20 cellular contexts compared by ENCODE assay signal in genomic region chrX:15087747-15088146, GRCh38.
DNase-seq lines count a peak whose midpoint lies in the region; ATAC-seq, FAIRE-seq and TF ChIP-seq lines count a peak whose summit lies in the region.
"Had no signal": no experiment of that assay in that cellular context is flagged by ENCODE, and none has a peak within 500 bp of the region (broad histone marks: within the 10 kb centered on the region; RNA-seq: fewer than 3 reads in every experiment).

No MANE protein-coding gene starts in this region.

- no peaks in the 10 kb centered on the region for H3K36me3 Mint-ChIP-seq in stimulated activated effector memory CD8-positive, alpha-beta T cell treated with anti-CD3 and anti-CD28 coated beads, Interleukin-12 subunit alpha, Interleukin-12 subunit beta, amount 100 ng/mL, for 72 hours
- H3K36me3 Mint-ChIP-seq in endothelial cell (ENCODE audit: low read depth, unreplicated experiment), result no peaks in the 10 kb centered on the region
- H3K36me3 Mint-ChIP-seq: CD14-positive monocyte; CD8-positive, alpha-beta T cell had no signal

- H3K27me3 Mint-ChIP-seq in endothelial cell (ENCODE audit: unreplicated experiment), result no peaks in the 10 kb centered on the region

- ATAC-seq in HepG2, result no peak
- no peak for ATAC-seq in right lobe of liver
- ATAC-seq in stimulated activated effector memory CD8-positive, alpha-beta T cell treated with anti-CD3 and anti-CD28 coated beads, Interleukin-12 subunit alpha, Interleukin-12 subunit beta, amount 100 ng/mL, for 72 hours, result no peak
- ATAC-seq: CD8-positive, alpha-beta T cell had no signal

- H3K27ac ChIP-seq in HepG2 (ENCODE audit: extremely low read length, insufficient read depth, low read length) (no peak overlapping the region), right lobe of liver (no peak overlapping the region), hepatocyte (no peak overlapping the region)
- H3K27ac ChIP-seq: 22Rv1 had no signal

- H3K4me1 Mint-ChIP-seq in stimulated activated effector memory CD8-positive, alpha-beta T cell treated with anti-CD3 and anti-CD28 coated beads, Interleukin-12 subunit alpha, Interleukin-12 subunit beta, amount 100 ng/mL, for 72 hours, result no peaks in the 10 kb centered on the region
- H3K4me1 Mint-ChIP-seq in endothelial cell (ENCODE audit: unreplicated experiment), result no peaks in the 10 kb centered on the region
- H3K4me1 Mint-ChIP-seq: CD14-positive monocyte had no signal

- intact Hi-C loops in HepG2 (cut with micrococcal nuclease; ENCODE audit: unreplicated experiment) (no loop called here), right lobe of liver (cut with DNase I) (no loop called here)

- in situ Hi-C loops in HepG2 (cut with HindIII; ENCODE audit: extremely low pct_ligation_motif_present, low pct_unique_long_range_greater_than_20kb), result no loop called here

- no peak overlapping the region for H3K4me3 ChIP-seq in HepG2 (replicated peaks in 1 of 3; ENCODE audit: insufficient read depth in 1 of 3, low read depth in 2 of 3, low read length in 3 of 3)
- H3K4me3 ChIP-seq in right lobe of liver, result no peak overlapping the region
- H3K4me3 ChIP-seq in hepatocyte, result no peak overlapping the region
- no peak overlapping the region for H3K4me3 ChIP-seq in foreskin fibroblast (ENCODE audit: low read depth in 1 of 2, low read length in 2 of 2)
- H3K4me3 ChIP-seq: HAP-1 had no signal

- H3K79me2 ChIP-seq in HepG2 (ENCODE audit: insufficient read depth, low read length), result no peaks in the 10 kb centered on the region
- H3K79me2 ChIP-seq in hepatocyte, result no peaks in the 10 kb centered on the region

- TF ChIP-seq POLR2A in HepG2 (IDR thresholded peaks at IDR 0.05; ENCODE audit: insufficient read depth in 1 of 2, low read depth in 2 of 2, low read length in 2 of 2), result no peak
- TF ChIP-seq POLR2A in right lobe of liver (IDR thresholded peaks at IDR 0.05), result no peak

- POLR2A ChIA-PET in HepG2 (lab: Yijun Ruan, JAX), result no interaction called here

- no peak for TF ChIP-seq CTCF in HepG2 (CRISPR knock-in tag; IDR thresholded peaks at IDR 0.05)
- no peak for TF ChIP-seq CTCF in right lobe of liver (IDR thresholded peaks at IDR 0.05)
- TF ChIP-seq CTCF in hepatocyte (IDR thresholded peaks at IDR 0.05; ENCODE audit: poor library complexity), result no peak
- no peak for TF ChIP-seq CTCF in endothelial cell (IDR thresholded peaks at IDR 0.05; ENCODE audit: unreplicated experiment)
- no peak for TF ChIP-seq CTCF in foreskin fibroblast (IDR thresholded peaks at IDR 0.05; ENCODE audit: low read depth, low read length)

- BruUV-seq in HepG2 (replicated peaks; lab: Mats Ljungman, UMichigan), result no TSS peak

- TF ChIP-seq RAD21 in HepG2 (CRISPR knock-in tag; IDR thresholded peaks at IDR 0.05), result no peak

- peak; percentile 2 for DNase-seq in DMS53 (lab: John Stamatoyannopoulos, UW)
- DNase-seq in DMS53 treated with DMSO at 0.1 percent for 48 hours (lab: John Stamatoyannopoulos, UW; ENCODE audit: unreplicated experiment), result no peak
- peak; percentile 5 for DNase-seq in HepG2 (ENCODE audit: low spot score)
- DNase-seq in right lobe of liver, result no peak
- DNase-seq in hepatocyte (ENCODE audit: low spot score), result peak; percentile 5
- no peak for DNase-seq in stimulated activated effector memory CD8-positive, alpha-beta T cell treated with anti-CD3 and anti-CD28 coated beads, Interleukin-12 subunit alpha, Interleukin-12 subunit beta, amount 100 ng/mL, for 72 hours (ENCODE audit: low spot score in 2 of 2)
- DNase-seq in endothelial cell (ENCODE audit: low spot score), result no peak
- DNase-seq in foreskin fibroblast, result no peak
- DNase-seq: CD8-positive, alpha-beta T cell; COR-L47; DMS 273 treated with DMSO at 0.1 percent for 48 hours; DMS79 treated with DMSO at 0.1 percent for 48 hours; EL; GOT3 had no signal

- peak; percentile 23 for FAIRE-seq in HepG2 (lab: Jason Lieb, UNC)
- FAIRE-seq: G401.6, GM12891, HTR-8/SVneo had no signal

- no peak overlapping the region for H3K9ac ChIP-seq in HepG2 (ENCODE audit: insufficient read depth, low read depth, low read length)

- TF ChIP-seq EP300 in HepG2 (IDR thresholded peaks at IDR 0.05; ENCODE audit: low read depth in 2 of 2, low read length in 2 of 2) (no peak), HepG2 (CRISPR knock-in tag; IDR thresholded peaks at IDR 0.05; ENCODE audit: borderline replicate concordance) (no peak)

- WGBS in HepG2 (ENCODE audit: low lambda C conversion rate), result 2% methylated on average over 5 of the region's 5 CpGs
- WGBS in right lobe of liver (ENCODE audit: insufficient coverage, low coverage, low lambda C conversion rate, missing lambda C conversion rate), result 39% methylated on average over 5 of the region's 5 CpGs
- 62% methylated on average over 5 of the region's 5 CpGs for WGBS in hepatocyte (ENCODE audit: low lambda C conversion rate, missing lambda C conversion rate)

- no peak overlapping the region for H2AFZ ChIP-seq in HepG2 (ENCODE audit: low read length)
- H2AFZ ChIP-seq in hepatocyte, result no peak overlapping the region

- CTCF ChIA-PET in HepG2 (lab: Yijun Ruan, JAX; ENCODE audit: low intra/inter-chr PET ratio, low total read pairs), result no interaction called here

- H3K27me3 ChIP-seq in HepG2 (ENCODE audit: control insufficient read depth in 1 of 2, insufficient read depth in 2 of 2, low read length in 2 of 2), result no peaks in the 10 kb centered on the region
- no peaks in the 10 kb centered on the region for H3K27me3 ChIP-seq in right lobe of liver
- no peaks in the 10 kb centered on the region for H3K27me3 ChIP-seq in hepatocyte

- H3K9me3 ChIP-seq in HepG2 (ENCODE audit: low read length) (no peaks in the 10 kb centered on the region), right lobe of liver (no peaks in the 10 kb centered on the region), hepatocyte (ENCODE audit: low read depth) (no peaks in the 10 kb centered on the region)
- H3K9me3 ChIP-seq: HAP-1 had no signal

- H3K27ac Mint-ChIP-seq in stimulated activated effector memory CD8-positive, alpha-beta T cell treated with anti-CD3 and anti-CD28 coated beads, Interleukin-12 subunit alpha, Interleukin-12 subunit beta, amount 100 ng/mL, for 72 hours, result no peak overlapping the region
- H3K27ac Mint-ChIP-seq in endothelial cell (ENCODE audit: unreplicated experiment), result no peak overlapping the region
- H3K27ac Mint-ChIP-seq: CD14-positive monocyte; CD8-positive, alpha-beta T cell had no signal

- no peak overlapping the region for H3K4me3 Mint-ChIP-seq in stimulated activated effector memory CD8-positive, alpha-beta T cell treated with anti-CD3 and anti-CD28 coated beads, Interleukin-12 subunit alpha, Interleukin-12 subunit beta, amount 100 ng/mL, for 72 hours
- no peak overlapping the region for H3K4me3 Mint-ChIP-seq in endothelial cell (ENCODE audit: unreplicated experiment)
- H3K4me3 Mint-ChIP-seq: CD14-positive monocyte; CD8-positive, alpha-beta T cell had no signal

- H3K36me3 ChIP-seq in HepG2 (replicated peaks in 1 of 2; ENCODE audit: control insufficient read depth in 1 of 2, insufficient read depth in 2 of 2, low read length in 2 of 2) (no peaks in the 10 kb centered on the region), right lobe of liver (no peaks in the 10 kb centered on the region), hepatocyte (replicated peaks; ENCODE audit: insufficient read depth, low read depth) (no peaks in the 10 kb centered on the region)
- H3K36me3 ChIP-seq: HAP-1 had no signal

- H3K4me1 ChIP-seq in HepG2 (ENCODE audit: insufficient read depth, low read length) (peaks cover 15% of the 10 kb centered on the region; the same call in 1 of the 2 replicates), right lobe of liver (no peaks in the 10 kb centered on the region), hepatocyte (ENCODE audit: insufficient read depth) (no peaks in the 10 kb centered on the region)
- H3K4me1 ChIP-seq: HAP-1 had no signal

- no peaks in the 10 kb centered on the region for H4K20me1 ChIP-seq in HepG2 (ENCODE audit: insufficient read depth, low read length)
- no peaks in the 10 kb centered on the region for H4K20me1 ChIP-seq in hepatocyte (ENCODE audit: insufficient read depth, poor library complexity, severe bottlenecking)

- H3K9me3 Mint-ChIP-seq in stimulated activated effector memory CD8-positive, alpha-beta T cell treated with anti-CD3 and anti-CD28 coated beads, Interleukin-12 subunit alpha, Interleukin-12 subunit beta, amount 100 ng/mL, for 72 hours, result no peaks in the 10 kb centered on the region
- no peaks in the 10 kb centered on the region for H3K9me3 Mint-ChIP-seq in endothelial cell (ENCODE audit: unreplicated experiment)
- H3K9me3 Mint-ChIP-seq: CD8-positive, alpha-beta T cell had no signal

- 0 out of 2 replicates have a peak overlapping the region, but pooled peaks have one; percentile 7 for H3K4me2 ChIP-seq in HepG2 (ENCODE audit: low read depth, low read length)
- no peak overlapping the region for H3K4me2 ChIP-seq in hepatocyte

- H3K9me2 ChIP-seq in hepatocyte (replicated peaks; ENCODE audit: insufficient read depth), result no peaks in the 10 kb centered on the region

TF ChIP-seq in HepG2, 621 proteins besides CTCF, POLR2A, EP300 and RAD21 (continues in another document):
- peak; percentile 38; the same call in 1 of the 2 replicates for TF ChIP-seq GATA4 (IDR thresholded peaks at IDR 0.05; ENCODE audit: borderline replicate concordance, low read depth)
- TF ChIP-seq TFAP4 (IDR thresholded peaks at IDR 0.05; ENCODE audit: borderline replicate concordance, low read depth), result peak; percentile 79
- peak; percentile 55; the same call in 1 of the 2 replicates for TF ChIP-seq TCF7 (IDR thresholded peaks at IDR 0.05; ENCODE audit: low read depth)
- 0 out of 2 replicates have a peak, but pooled peaks have one; percentile 41 for TF ChIP-seq ARID3A (IDR thresholded peaks at IDR 0.05; ENCODE audit: low read depth, low read length)

Comparison
In these comparisons a context has a peak if more than half of its experiments do, and no peak if none do; other contexts are left out.
1. DNase-seq: peak in DMS53 (single experiment), HepG2 (single experiment) and hepatocyte (single experiment); none in DMS53 treated with DMSO at 0.1 percent for 48 hours (single experiment), right lobe of liver (0 of 3), stimulated activated effector memory CD8-positive, alpha-beta T cell treated with anti-CD3 and anti-CD28 coated beads, Interleukin-12 subunit alpha, Interleukin-12 subunit beta, amount 100 ng/mL, for 72 hours (0 of 2), endothelial cell (single experiment) and foreskin fibroblast (0 of 2).